In the genomic region with DNA sequence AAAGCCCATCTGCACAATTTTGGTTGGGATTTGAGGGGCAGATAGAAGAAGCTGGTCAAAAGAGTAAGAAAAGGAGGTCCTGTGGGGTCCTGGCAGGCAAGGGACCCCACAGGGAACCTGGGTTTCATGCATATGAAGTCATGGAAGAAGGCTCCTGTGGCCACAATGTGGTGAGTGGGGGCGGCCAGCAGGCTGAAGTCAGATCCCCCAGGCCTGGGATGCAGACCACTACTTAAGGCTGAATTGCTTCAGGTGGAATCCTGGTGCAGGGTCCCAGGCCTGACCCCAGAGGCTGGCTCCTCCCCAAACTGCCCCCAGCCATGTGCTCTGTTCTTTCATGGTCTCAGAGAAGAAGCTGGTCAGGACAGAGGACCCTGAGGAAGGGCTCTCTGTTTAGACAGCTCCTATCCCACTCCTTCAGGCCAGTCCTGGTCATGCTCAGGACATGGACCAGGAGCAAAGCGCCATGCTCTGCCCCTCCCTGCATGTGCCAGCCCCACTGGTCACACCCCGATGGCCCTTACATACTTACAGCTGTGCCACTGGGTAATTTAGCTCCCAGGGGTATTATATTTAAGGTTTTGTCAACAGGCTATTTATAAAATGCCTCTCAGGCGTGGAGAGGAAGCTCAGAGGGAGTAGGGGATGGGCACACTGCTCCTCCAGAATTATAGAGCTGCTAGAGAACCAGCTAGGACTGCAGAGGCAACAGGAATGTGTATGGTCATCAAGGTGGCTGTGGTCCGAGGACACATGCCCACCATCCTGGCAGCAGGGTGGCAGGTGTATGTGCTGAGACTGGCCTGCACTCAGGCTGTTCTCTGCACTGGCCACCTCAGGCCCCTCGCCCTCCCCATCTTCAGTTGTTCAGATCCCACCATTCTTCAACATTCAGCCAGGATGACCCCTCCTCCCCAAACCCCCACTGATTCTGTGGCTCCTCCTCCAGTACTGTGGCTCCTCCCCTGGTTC, we compare ENCODE assay signal across 12 cellular contexts. TPM values are rescaled to one million over a fixed set of nuclear protein-coding genes. Genes with fewer than 3 reads are reported as not detected.
DNase-seq lines count a peak whose midpoint lies in the region; ATAC-seq and TF ChIP-seq lines count a peak whose summit lies in the region.
"Had no signal": no experiment of that assay in that cellular context is flagged by ENCODE, and none has a peak within 500 bp of the region (broad histone marks: within the 10 kb centered on the region; RNA-seq: fewer than 3 reads in every experiment).

No MANE protein-coding gene starts in this region.

- no peak overlapping the region for H3K4me2 ChIP-seq in osteoblast (ENCODE audit: insufficient read depth, low read length)

- H3K4me3 ChIP-seq in A673 (ENCODE audit: low read depth, low read length, poor library complexity, severe bottlenecking) = no peak overlapping the region
- H3K4me3 ChIP-seq in SJCRH30 = no peak overlapping the region
- H3K4me3 ChIP-seq in osteoblast (ENCODE audit: insufficient read depth, low read length) = no peak overlapping the region

- H3K9me3 ChIP-seq in A673 (ENCODE audit: low read depth, low read length, poor library complexity, severe bottlenecking) = no peaks in the 10 kb centered on the region
- no peaks in the 10 kb centered on the region for H3K9me3 ChIP-seq in SJCRH30 (replicated peaks)
- no peaks in the 10 kb centered on the region for H3K9me3 ChIP-seq in osteoblast (ENCODE audit: low read depth, low read length)

- intact Hi-C loops in A673 (cut with micrococcal nuclease; ENCODE audit: unreplicated experiment) = no loop called here

- H3K27ac ChIP-seq in A673 (ENCODE audit: low read depth, low read length, poor library complexity, severe bottlenecking) (no peak overlapping the region), SJCRH30 (no peak overlapping the region), osteoblast (ENCODE audit: low read depth, low read length) (no peak overlapping the region)

- H3K36me3 Mint-ChIP-seq in activated naive CD8-positive, alpha-beta T cell treated with anti-CD3 and anti-CD28 coated beads for 36 hours = no peaks in the 10 kb centered on the region
- no peaks in the 10 kb centered on the region for H3K36me3 Mint-ChIP-seq in activated T-cell treated with anti-CD3 and anti-CD28 coated beads, Interleukin-2, amount 50 U/mL, for 4 hours (ENCODE audit: insufficient read depth)

- H2AFZ ChIP-seq in osteoblast (ENCODE audit: low read length) = no peak overlapping the region

- no TSS peak for BruUV-seq in A673 (replicated peaks; lab: Mats Ljungman, UMichigan)

- no peak for TF ChIP-seq CTCF in A673 (conservative IDR thresholded peaks at IDR 0.05; ENCODE audit: low read depth, low read length)
- TF ChIP-seq CTCF in osteoblast (IDR thresholded peaks at IDR 0.05; ENCODE audit: extremely low read depth, low read depth, low read length) = no peak

- H3K4me1 ChIP-seq in A673 (ENCODE audit: insufficient read depth, low read length, poor library complexity, severe bottlenecking) = peaks cover 14% of the 10 kb centered on the region
- peaks cover 9% of the 10 kb centered on the region; the same call in 1 of the 2 replicates for H3K4me1 ChIP-seq in SJCRH30
- peaks cover 8% of the 10 kb centered on the region for H3K4me1 ChIP-seq in osteoblast (ENCODE audit: insufficient read depth, low read length)

- no peak overlapping the region for H3K4me3 Mint-ChIP-seq in activated naive CD8-positive, alpha-beta T cell treated with anti-CD3 and anti-CD28 coated beads for 36 hours
- H3K4me3 Mint-ChIP-seq in activated T-cell treated with anti-CD3 and anti-CD28 coated beads, Interleukin-2, amount 50 U/mL, for 4 hours = no peak overlapping the region

- H3K36me3 ChIP-seq in A673 (ENCODE audit: insufficient read depth, low read length, poor library complexity, severe bottlenecking) = no peaks in the 10 kb centered on the region
- no peaks in the 10 kb centered on the region for H3K36me3 ChIP-seq in SJCRH30
- no peaks in the 10 kb centered on the region for H3K36me3 ChIP-seq in osteoblast (ENCODE audit: insufficient read depth, low read length)

- CTCF ChIA-PET in A673 (lab: Charles Lee) = interaction anchor here (0.9 kb wide), 1 partner anchor 511 kb away, joined by 3 read pairs; no protein-coding TSS in a partner anchor

- no peaks in the 10 kb centered on the region for H3K27me3 ChIP-seq in A673 (replicated peaks; ENCODE audit: insufficient read depth, low read depth, low read length, poor library complexity)
- H3K27me3 ChIP-seq in SJCRH30 = no peaks in the 10 kb centered on the region
- H3K27me3 ChIP-seq in osteoblast (ENCODE audit: insufficient read depth, low read length) = no peaks in the 10 kb centered on the region

- H3K27me3 Mint-ChIP-seq in activated naive CD8-positive, alpha-beta T cell treated with anti-CD3 and anti-CD28 coated beads for 36 hours = peaks cover 6% of the 10 kb centered on the region
- no peaks in the 10 kb centered on the region for H3K27me3 Mint-ChIP-seq in activated T-cell treated with anti-CD3 and anti-CD28 coated beads, Interleukin-2, amount 50 U/mL, for 4 hours (ENCODE audit: low read depth)

- H3K9me3 Mint-ChIP-seq in activated naive CD8-positive, alpha-beta T cell treated with anti-CD3 and anti-CD28 coated beads for 36 hours = no peaks in the 10 kb centered on the region
- no peaks in the 10 kb centered on the region for H3K9me3 Mint-ChIP-seq in activated T-cell treated with anti-CD3 and anti-CD28 coated beads, Interleukin-2, amount 50 U/mL, for 4 hours

- no peaks in the 10 kb centered on the region for H3K79me2 ChIP-seq in osteoblast (ENCODE audit: insufficient read depth, low read length)

- peaks cover 55% of the 10 kb centered on the region for H3K4me1 Mint-ChIP-seq in activated naive CD8-positive, alpha-beta T cell treated with anti-CD3 and anti-CD28 coated beads for 36 hours
- peaks cover 33% of the 10 kb centered on the region for H3K4me1 Mint-ChIP-seq in activated T-cell treated with anti-CD3 and anti-CD28 coated beads, Interleukin-2, amount 50 U/mL, for 4 hours (ENCODE audit: low read depth)

- ATAC-seq in GM18858 (IDR thresholded peaks at IDR 0.05; ENCODE audit: unreplicated experiment) (peak; percentile 36), HG03460 (IDR thresholded peaks at IDR 0.05; ENCODE audit: unreplicated experiment) (peak; percentile 40)
- no peak for ATAC-seq in activated T-cell treated with anti-CD3 and anti-CD28 coated beads, Interleukin-2, amount 50 U/mL, for 4 hours

- no peaks in the 10 kb centered on the region for H4K20me1 ChIP-seq in osteoblast (ENCODE audit: insufficient read depth, low read length)

- DNase-seq in A673 (ENCODE audit: low spot score) (peak; percentile 31), SJCRH30 (no peak), osteoblast (ENCODE audit: insufficient read length, low spot score, missing footprints) (no peak)
- DNase-seq in activated naive CD8-positive, alpha-beta T cell treated with anti-CD3 and anti-CD28 coated beads for 36 hours = no peak
- no peak for DNase-seq in activated CD8-positive, alpha-beta memory T cell treated with anti-CD3 and anti-CD28 coated beads for 24 hours
- DNase-seq in activated T-cell treated with anti-CD3 and anti-CD28 coated beads, Interleukin-2, amount 50 U/mL, for 4 hours = no peak
- DNase-seq: activated CD4-positive, CD25-positive, alpha-beta regulatory T cell treated with anti-CD3 and anti-CD28 coated beads, Interleukin-2, amount 50 U/mL, for 72 hours; AML-193; NCI-H524 treated with DMSO at 0.1 percent for 48 hours; stimulated activated CD4-positive, alpha-beta T cell treated with anti-CD3 and anti-CD28 coated beads, Interleukin-15, amount 100 ng/mL, for 24 hours had no signal

- POLR2A ChIA-PET in A673 (lab: Charles Lee; ENCODE audit: low non-redundant PET) = no interaction called here

- H3K27ac Mint-ChIP-seq in activated naive CD8-positive, alpha-beta T cell treated with anti-CD3 and anti-CD28 coated beads for 36 hours = peak overlapping the region; percentile 88

RNA-seq across cellular contexts. Expression of gene C5orf15, which starts 33.3 kb away (rescaled TPM):
- total RNA-seq in A673 (2021) = 40.8 and 41.5 TPM in 2 replicates
- 10 to 100 TPM; 33.4 to 33.8 TPM for total RNA-seq in activated naive CD8-positive, alpha-beta T cell treated with anti-CD3 and anti-CD28 coated beads for 36 hours
- 78.3 and 82.3 TPM in 2 replicates for total RNA-seq in SJCRH30 (2014; rRNA removed; shearing (Covaris generic))
- 10 to 100 TPM; 26.0 to 31.2 (median 28.6) TPM for total RNA-seq in activated T-cell treated with anti-CD3 and anti-CD28 coated beads, Interleukin-2, amount 50 U/mL, for 4 hours
- 68.4 and 77.2 TPM in 2 replicates for total RNA-seq in osteoblast

Comparison
In these comparisons a context has a peak if more than half of its experiments do, and no peak if none do; other contexts are left out.
1. ATAC-seq: peak in GM18858 (single experiment) and HG03460 (single experiment); none in activated T-cell treated with anti-CD3 and anti-CD28 coated beads, Interleukin-2, amount 50 U/mL, for 4 hours (0 of 2).